5 cellular contexts compared by ENCODE assay signal in the genomic region with DNA sequence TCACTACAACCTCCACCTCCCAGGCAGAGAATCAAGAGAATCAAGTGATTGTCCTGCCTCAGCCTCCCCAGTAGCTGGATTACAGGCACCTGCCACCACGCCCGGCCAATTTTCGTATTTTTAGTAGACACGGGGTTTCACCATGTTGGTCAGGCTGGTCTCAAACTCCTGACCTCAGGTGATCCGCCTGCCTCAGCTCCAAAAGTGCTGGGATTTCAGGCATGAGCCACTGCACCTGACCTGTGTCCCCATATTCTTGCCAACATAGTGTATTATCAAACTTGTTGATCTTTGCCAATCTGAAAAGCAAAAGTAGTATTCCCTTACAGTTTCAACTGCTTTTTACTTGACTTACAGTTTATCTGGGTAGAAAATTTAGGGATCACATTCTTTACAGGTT.
DNase-seq lines count a peak whose midpoint lies in the region; ATAC-seq, FAIRE-seq and TF ChIP-seq lines count a peak whose summit lies in the region.
"Not testable (repeated sequence)": the region's sequence is repeated elsewhere in the genome, so short reads cannot be mapped to it uniquely, and the experiment has no call there.

No MANE protein-coding gene starts in this region.

- not testable (repeated sequence) for H3K9me3 ChIP-seq in A549; keratinocyte (ENCODE audit: control insufficient read depth, low read depth, low read length); liver (ENCODE audit: control insufficient read depth in 4 of 4, low read length in 3 of 4)

- H3K79me2 ChIP-seq in keratinocyte (ENCODE audit: control insufficient read depth, insufficient read depth, low read length): not testable (repeated sequence)

- TF ChIP-seq RAD21 in A549 (conservative IDR thresholded peaks at IDR 0.05 in 1 of 2, IDR thresholded peaks at IDR 0.05 in 1 of 2); liver (IDR thresholded peaks at IDR 0.05): not testable (repeated sequence)

- not testable (repeated sequence) for H3K27me3 ChIP-seq in keratinocyte (ENCODE audit: control insufficient read depth, extremely low read depth, insufficient read depth, low read length); liver (ENCODE audit: control insufficient read depth in 4 of 4, insufficient read depth in 4 of 4, low read length in 3 of 4)

- WGBS in A549 (ENCODE audit: missing lambda C conversion rate): 91% methylated on average over 5 of the region's 5 CpGs
- WGBS in liver: 30% methylated on average over 5 of the region's 5 CpGs

- POLR2A ChIA-PET in A549 (lab: Yijun Ruan, JAX): not testable (repeated sequence)

- intact Hi-C loops in posterior vena cava (cut with DNase I): not testable (repeated sequence)

- CTCF ChIA-PET in A549 (lab: Yijun Ruan, JAX): not testable (repeated sequence)

- TF ChIP-seq POLR2A in A549 (IDR thresholded peaks at IDR 0.05; ENCODE audit: low read length): not testable (repeated sequence)

- H3K27ac ChIP-seq in A549; keratinocyte (ENCODE audit: control insufficient read depth, insufficient read depth, low read length); liver (ENCODE audit: low read depth in 1 of 2, low read length in 2 of 2): not testable (repeated sequence)

- dilution Hi-C loops in keratinocyte (cut with MboI; ENCODE audit: extremely low pct_ligation_motif_present, low sequenced_read_pairs): not testable (repeated sequence)

- H3K9ac ChIP-seq in keratinocyte (ENCODE audit: control insufficient read depth, extremely low read depth, insufficient read depth, low read length); liver (ENCODE audit: low read depth in 1 of 2, low read length in 2 of 2): not testable (repeated sequence)

- not testable (repeated sequence) for H3K4me2 ChIP-seq in A549; keratinocyte (ENCODE audit: control insufficient read depth, extremely low read depth, insufficient read depth, low read depth, low read length)

- not testable (repeated sequence) for TF ChIP-seq EP300 in A549 (IDR thresholded peaks at IDR 0.05)

- H3K4me1 ChIP-seq in A549; keratinocyte (ENCODE audit: control insufficient read depth, extremely low read depth, insufficient read depth, low read length); liver (ENCODE audit: control insufficient read depth in 4 of 4, insufficient read depth in 4 of 4, low read length in 3 of 4): not testable (repeated sequence)

- H4K20me1 ChIP-seq in keratinocyte (ENCODE audit: control insufficient read depth, extremely low read depth, insufficient read depth, low read length): not testable (repeated sequence)

- DNase-seq in A549 (ENCODE audit: low read depth in 1 of 2, low spot score in 1 of 2); GM19239 (ENCODE audit: insufficient read length, low spot score); keratinocyte (ENCODE audit: low read depth, low spot score): not testable (repeated sequence)
- DNase-seq in posterior vena cava (ENCODE audit: low spot score): peak; percentile 75

- not testable (repeated sequence) for TF ChIP-seq CTCF in A549 (IDR thresholded peaks at IDR 0.05); keratinocyte (optimal IDR thresholded peaks at IDR 0.05 in 1 of 3, IDR thresholded peaks at IDR 0.05 in 1 of 3, conservative IDR thresholded peaks at IDR 0.05 in 1 of 3; ENCODE audit: extremely low read depth in 1 of 3, insufficient read depth in 2 of 3, low read length in 3 of 3); liver (IDR thresholded peaks at IDR 0.05; ENCODE audit: low read depth, low read length, missing input control)

- not testable (repeated sequence) for H3K36me3 ChIP-seq in keratinocyte (ENCODE audit: control insufficient read depth in 2 of 2, extremely low read depth in 1 of 2, insufficient read depth in 2 of 2, low read length in 2 of 2); liver (ENCODE audit: control insufficient read depth in 4 of 4, insufficient read depth in 3 of 4, low read depth in 1 of 4, low read length in 3 of 4)

- ATAC-seq in A549: not testable (repeated sequence)

- FAIRE-seq in A549 (lab: Jason Lieb, UNC) (peak; percentile 68), GM19239 (lab: Jason Lieb, UNC) (peak; percentile 71), keratinocyte (lab: Jason Lieb, UNC) (peak; percentile 67)

- not testable (repeated sequence) for H3K9me1 ChIP-seq in keratinocyte (ENCODE audit: control insufficient read depth, extremely low read depth, insufficient read depth, low read length)

- not testable (repeated sequence) for H2AFZ ChIP-seq in keratinocyte (ENCODE audit: control insufficient read depth, low read length)

- not testable (repeated sequence) for H3K4me3 ChIP-seq in A549; keratinocyte (ENCODE audit: control insufficient read depth in 2 of 3, extremely low read depth in 1 of 3, insufficient read depth in 2 of 3, low read depth in 1 of 3, low read length in 3 of 3); liver (ENCODE audit: low read depth in 1 of 3, low read length in 3 of 3)

TF ChIP-seq in liver, 16 proteins besides CTCF, POLR2A, EP300 and RAD21:
- TF ChIP-seq RXRA (IDR thresholded peaks at IDR 0.05) (peak in 1 of 2 donors; percentile 29), HNF4A (conservative IDR thresholded peaks at IDR 0.05) (peak; percentile 11 to 14)
